Comparison of ENCODE assay signal across 23 cellular contexts in genomic region chr3:63886843-63887242, GRCh38. TPM values are rescaled to one million over a fixed set of nuclear protein-coding genes. Genes with fewer than 3 reads are reported as not detected.
A peak's percentile ranks its signal among the peaks of the same experiment; 100 is the strongest.
DNase-seq lines count a peak whose midpoint lies in the region; ATAC-seq and TF ChIP-seq lines count a peak whose summit lies in the region.
"Had no signal": no experiment of that assay in that cellular context is flagged by ENCODE, and none has a peak within 500 bp of the region (broad histone marks: within the 10 kb centered on the region; RNA-seq: fewer than 3 reads in every experiment).

No MANE protein-coding gene starts in this region.

- no peak for TF ChIP-seq RAD21 in SK-N-SH (IDR thresholded peaks at IDR 0.05; ENCODE audit: low read length)

- peaks cover 11% of the 10 kb centered on the region for H3K36me3 Mint-ChIP-seq in MCF 10A (ENCODE audit: insufficient read depth, unreplicated experiment)

- peaks cover 0 to 11% (median 2%) of the 10 kb centered on the region in 9 donors for H3K36me3 ChIP-seq in heart left ventricle
- H3K36me3 ChIP-seq in right lobe of liver: no peaks in the 10 kb centered on the region
- H3K36me3 ChIP-seq in upper lobe of right lung: no peaks in the 10 kb centered on the region
- peaks cover 0 to 14% of the 10 kb centered on the region in 2 experiments for H3K36me3 ChIP-seq in SK-N-SH (replicated peaks in 1 of 2; ENCODE audit: control insufficient read depth in 1 of 2, insufficient read depth in 2 of 2, low read length in 1 of 2)
- H3K36me3 ChIP-seq: BE2C had no signal

- peaks cover 57% of the 10 kb centered on the region for H3K79me2 ChIP-seq in SK-N-SH (ENCODE audit: insufficient read depth)

- H4K20me1 ChIP-seq in SK-N-SH (ENCODE audit: insufficient read depth): peaks cover 28% of the 10 kb centered on the region

- H3K4me3 ChIP-seq in heart left ventricle: no peak overlapping the region
- no peak overlapping the region for H3K4me3 ChIP-seq in cardiac fibroblast (replicated peaks in 1 of 2; ENCODE audit: low read depth in 2 of 2, low read length in 2 of 2)
- H3K4me3 ChIP-seq in right lobe of liver: no peak overlapping the region
- H3K4me3 ChIP-seq in upper lobe of right lung: no peak overlapping the region
- no peak overlapping the region for H3K4me3 ChIP-seq in SK-N-SH (ENCODE audit: low read depth in 2 of 2, low read length in 1 of 2)

- POLR2A ChIA-PET in SK-N-SH (lab: Yijun Ruan, JAX): no interaction called here
- POLR2A ChIA-PET in MCF 10A (lab: Yijun Ruan, JAX): no interaction called here

- H3K4me2 ChIP-seq in SK-N-SH: no peak overlapping the region

- H2AFZ ChIP-seq in SK-N-SH (ENCODE audit: low read depth): no peak overlapping the region

- H3K27me3 ChIP-seq in heart left ventricle (no peaks in the 10 kb centered on the region), right lobe of liver (no peaks in the 10 kb centered on the region), upper lobe of right lung (no peaks in the 10 kb centered on the region), SK-N-SH (ENCODE audit: insufficient read depth) (no peaks in the 10 kb centered on the region)
- H3K27me3 ChIP-seq: BE2C had no signal

- WGBS in heart left ventricle, 4 donors: 32 to 60% (median 49%) methylated on average over 3 of the region's 3 CpGs
- WGBS in right lobe of liver (ENCODE audit: insufficient coverage, low coverage, low lambda C conversion rate, missing lambda C conversion rate): 31% methylated on average over 3 of the region's 3 CpGs
- WGBS in SK-N-SH (ENCODE audit: low lambda C conversion rate): 96% methylated on average over 3 of the region's 3 CpGs

- no peaks in the 10 kb centered on the region for H3K27me3 Mint-ChIP-seq in MCF 10A (ENCODE audit: insufficient read depth, unreplicated experiment)
- H3K27me3 Mint-ChIP-seq: activated naive CD8-positive, alpha-beta T cell treated with anti-CD3 and anti-CD28 coated beads for 36 hours; dendritic cell treated with granulocyte-macrophage colony-stimulating factor and Interleukin-4, amounts not matched to agents 40 ng/mL and 50 ng/mL, for 4 days had no signal

- TF ChIP-seq POLR2A in heart left ventricle (IDR thresholded peaks at IDR 0.05) (no peak), right lobe of liver (IDR thresholded peaks at IDR 0.05) (no peak)

- no peaks in the 10 kb centered on the region for H3F3A ChIP-seq in SK-N-SH (replicated peaks; ENCODE audit: insufficient read depth)

- no peaks in the 10 kb centered on the region for H3K9me2 ChIP-seq in SK-N-SH

- no peaks in the 10 kb centered on the region for H3K9me3 ChIP-seq in heart left ventricle
- no peaks in the 10 kb centered on the region for H3K9me3 ChIP-seq in right lobe of liver
- no peaks in the 10 kb centered on the region for H3K9me3 ChIP-seq in upper lobe of right lung
- no peaks in the 10 kb centered on the region for H3K9me3 ChIP-seq in SK-N-SH
- H3K9me3 ChIP-seq: BE2C had no signal

- CTCF ChIA-PET in SK-N-SH (lab: Yijun Ruan, JAX): interaction anchor here (1.0 kb wide), 1 partner anchor 42 kb away, joined by 3 read pairs; no protein-coding TSS in a partner anchor
- CTCF ChIA-PET in MCF 10A (lab: Yijun Ruan, JAX): interaction anchor here (1.5 kb wide), 1 partner anchor 13 kb away, joined by 4 read pairs; no protein-coding TSS in a partner anchor

- no peak for TF ChIP-seq EP300 in SK-N-SH (IDR thresholded peaks at IDR 0.05; ENCODE audit: borderline replicate concordance in 1 of 2, low read depth in 1 of 2, low read length in 1 of 2)

- H3K27ac Mint-ChIP-seq in MCF 10A (ENCODE audit: low read depth, unreplicated experiment): no peak overlapping the region
- H3K27ac Mint-ChIP-seq: activated naive CD8-positive, alpha-beta T cell treated with anti-CD3 and anti-CD28 coated beads for 36 hours; activated T-helper 2 cell treated with anti-CD3 and anti-CD28 coated beads, Interferon-gamma antibody, Interleukin-2, Interleukin-4, amounts not matched to agents 10 μg/mL and 5 μg/mL and 100 μg/mL, durations not matched to agents 14 hours and 24 hours and 36 hours; dendritic cell treated with granulocyte-macrophage colony-stimulating factor and Interleukin-4, amounts not matched to agents 40 ng/mL and 50 ng/mL, for 4 days had no signal

- no peak for TF ChIP-seq CTCF in heart left ventricle (IDR thresholded peaks at IDR 0.05)
- no peak for TF ChIP-seq CTCF in cardiac fibroblast (IDR thresholded peaks at IDR 0.05; ENCODE audit: low read depth, low read length)
- TF ChIP-seq CTCF in right lobe of liver (IDR thresholded peaks at IDR 0.05): no peak
- no peak for TF ChIP-seq CTCF in upper lobe of right lung (IDR thresholded peaks at IDR 0.05)
- no peak for TF ChIP-seq CTCF in SK-N-SH (IDR thresholded peaks at IDR 0.05)
- TF ChIP-seq CTCF in MCF 10A (IDR thresholded peaks at IDR 0.05; ENCODE audit: unreplicated experiment): no peak

- ATAC-seq in heart left ventricle (peak in 3 of 4 donors; percentile 30 to 63 (median 38)), right lobe of liver (peak; percentile 69 to 89 (median 82)), upper lobe of right lung (peak; percentile 65), GM19035 (IDR thresholded peaks at IDR 0.05; ENCODE audit: unreplicated experiment) (no peak)

- intact Hi-C loops in heart left ventricle (cut with DNase I): no loop called here
- intact Hi-C loops in cardiac septum (cut with DNase I): no loop called here
- intact Hi-C loops in right lobe of liver (cut with DNase I): no loop called here
- intact Hi-C loops in upper lobe of right lung (cut with DNase I): no loop called here
- intact Hi-C loops in MCF 10A (cut with micrococcal nuclease): no loop called here

- H3K27ac ChIP-seq in heart left ventricle (no peak overlapping the region), right lobe of liver (no peak overlapping the region), upper lobe of right lung (no peak overlapping the region), SK-N-SH (ENCODE audit: low read depth in 2 of 2, low read length in 1 of 2) (no peak overlapping the region)

- no peaks in the 10 kb centered on the region for H3K9me3 Mint-ChIP-seq in MCF 10A (ENCODE audit: unreplicated experiment)
- H3K9me3 Mint-ChIP-seq: activated naive CD8-positive, alpha-beta T cell treated with anti-CD3 and anti-CD28 coated beads for 36 hours; activated T-helper 2 cell treated with anti-CD3 and anti-CD28 coated beads, Interferon-gamma antibody, Interleukin-2, Interleukin-4, amounts not matched to agents 10 μg/mL and 5 μg/mL and 100 μg/mL, durations not matched to agents 14 hours and 24 hours and 36 hours; dendritic cell treated with granulocyte-macrophage colony-stimulating factor and Interleukin-4, amounts not matched to agents 40 ng/mL and 50 ng/mL, for 4 days; neural crest cell had no signal

- no TSS peak for BruUV-seq in MCF 10A (replicated peaks; lab: Mats Ljungman, UMichigan)

- H3K9ac ChIP-seq in SK-N-SH: no peak overlapping the region

- H3K4me1 ChIP-seq in heart left ventricle: peaks cover 0 to 22% (median 11%) of the 10 kb centered on the region in 12 donors
- H3K4me1 ChIP-seq in right lobe of liver: peaks cover 0 to 12% (median 0%) of the 10 kb centered on the region in 4 donors
- H3K4me1 ChIP-seq in upper lobe of right lung: peaks cover 15% of the 10 kb centered on the region
- H3K4me1 ChIP-seq in SK-N-SH (ENCODE audit: control insufficient read depth in 1 of 2, insufficient read depth in 2 of 2, low read depth in 1 of 2, low read length in 1 of 2): no peaks in the 10 kb centered on the region; a peak in 1 of 4 replicates
- H3K4me1 ChIP-seq: BE2C had no signal

- DNase-seq in heart left ventricle (no peak), cardiac septum (ENCODE audit: low spot score) (no peak), cardiac fibroblast (ENCODE audit: low read depth in 2 of 2) (peak; percentile 18), right lobe of liver (no peak), upper lobe of right lung (no peak), SK-N-SH (no peak), MCF 10A (ENCODE audit: unreplicated experiment) (no peak)
- DNase-seq: activated CD4-positive, alpha-beta T cell treated with anti-CD3 and anti-CD28 coated beads for 48 hours; activated naive CD8-positive, alpha-beta T cell treated with anti-CD3 and anti-CD28 coated beads for 36 hours; BE2C; foreskin fibroblast; NCI-H1105; NCI-H2107; OCI-M1; stimulated activated CD4-positive, alpha-beta T cell treated with anti-CD3 and anti-CD28 coated beads, Interleukin-4, amount 100 ng/mL, for 4 hours had no signal

- no peak overlapping the region for H3K4me3 Mint-ChIP-seq in MCF 10A (ENCODE audit: unreplicated experiment)
- H3K4me3 Mint-ChIP-seq: activated naive CD8-positive, alpha-beta T cell treated with anti-CD3 and anti-CD28 coated beads for 36 hours; dendritic cell treated with granulocyte-macrophage colony-stimulating factor and Interleukin-4, amounts not matched to agents 40 ng/mL and 50 ng/mL, for 4 days; neural crest cell had no signal

- peaks cover 6% of the 10 kb centered on the region for H3K4me1 Mint-ChIP-seq in MCF 10A (ENCODE audit: insufficient read depth, unreplicated experiment)
- H3K4me1 Mint-ChIP-seq: neural crest cell had no signal

RNA-seq across cellular contexts. Expression of gene ATXN7, which starts 23.2 kb away (rescaled TPM):
- total RNA-seq in heart left ventricle (10 to 100 TPM in 7 of 9 donors, 1 to 10 TPM in 2; 9.6 to 31.4 (median 21.2) TPM), cardiac septum (26.4 TPM), right lobe of liver (10 to 100 TPM; 14.6 to 18.6 (median 15.0) TPM), upper lobe of right lung (35.5 TPM), MCF 10A (2022) (29.2 and 36.7 TPM in 2 replicates)
- polyA plus RNA-seq in heart left ventricle (1 to 10 TPM; 4.5 to 5.0 TPM), SK-N-SH (2012; rRNA removed) (6.2 and 8.5 TPM in 2 replicates)
- polyA plus RNA-seq in SK-N-SH (2012; cell fraction: cytosol; rRNA removed): 2.7 and 3.2 TPM in 2 replicates
- polyA plus RNA-seq in SK-N-SH (2012; cell fraction: nucleus; rRNA removed): 33.9 and 34.8 TPM in 2 replicates

RNA-seq across cellular contexts. Expression of gene THOC7, which starts 23.2 kb away (rescaled TPM):
- total RNA-seq in heart left ventricle (10 to 100 TPM; 63.6 to 97.0 (median 77.4) TPM), cardiac septum (74.3 TPM), right lobe of liver (10 to 100 TPM; 21.8 to 38.8 (median 28.7) TPM), upper lobe of right lung (46.9 TPM), MCF 10A (2022) (117 and 123 TPM in 2 replicates)
- polyA plus RNA-seq in heart left ventricle (100 to 1,000 TPM in 1 of 2 donors, 10 to 100 TPM in 1; 76.4 to 171 TPM), SK-N-SH (2012; rRNA removed) (35.6 and 35.9 TPM in 2 replicates)
- polyA plus RNA-seq in SK-N-SH (2012; cell fraction: cytosol; rRNA removed): 61.9 and 94.1 TPM in 2 replicates
- polyA plus RNA-seq in SK-N-SH (2012; cell fraction: nucleus; rRNA removed): 7.9 and 12.4 TPM in 2 replicates

RNA-seq across cellular contexts. Expression of gene SCAANT1, which starts 25.3 kb away (rescaled TPM):
- total RNA-seq in heart left ventricle: not detected
- not detected for polyA plus RNA-seq in heart left ventricle
- not detected for total RNA-seq in cardiac septum
- not detected for total RNA-seq in right lobe of liver
- not detected for total RNA-seq in upper lobe of right lung
- polyA plus RNA-seq in SK-N-SH (2012; rRNA removed): not detected in 2 replicates
- not detected in 2 replicates for polyA plus RNA-seq in SK-N-SH (2012; cell fraction: cytosol; rRNA removed)
- polyA plus RNA-seq in SK-N-SH (2012; cell fraction: nucleus; rRNA removed): not detected in 2 replicates
- not detected in 2 replicates for total RNA-seq in MCF 10A (2022)
- total RNA-seq: activated naive CD8-positive, alpha-beta T cell treated with anti-CD3 and anti-CD28 coated beads for 36 hours; kidney epithelial cell; neural crest cell; pulmonary artery endothelial cell; T-helper 1 cell treated with Interleukin-12 subunit alpha and Interleukin-12 subunit beta and Interleukin-4 antibody, amounts not matched to agents 30 ng/mL and 1 ng/mL, for 36 hours; ureter had no signal

Comparison
In these comparisons a context has a peak if more than half of its experiments do, and no peak if none do; other contexts are left out.
1. DNase-seq: peak in cardiac fibroblast (2 of 2); none in heart left ventricle (0 of 5), cardiac septum (single experiment), right lobe of liver (0 of 3), upper lobe of right lung (single experiment), SK-N-SH (single experiment) and MCF 10A (single experiment).